11 cellular contexts compared by ENCODE assay signal in the genomic region with DNA sequence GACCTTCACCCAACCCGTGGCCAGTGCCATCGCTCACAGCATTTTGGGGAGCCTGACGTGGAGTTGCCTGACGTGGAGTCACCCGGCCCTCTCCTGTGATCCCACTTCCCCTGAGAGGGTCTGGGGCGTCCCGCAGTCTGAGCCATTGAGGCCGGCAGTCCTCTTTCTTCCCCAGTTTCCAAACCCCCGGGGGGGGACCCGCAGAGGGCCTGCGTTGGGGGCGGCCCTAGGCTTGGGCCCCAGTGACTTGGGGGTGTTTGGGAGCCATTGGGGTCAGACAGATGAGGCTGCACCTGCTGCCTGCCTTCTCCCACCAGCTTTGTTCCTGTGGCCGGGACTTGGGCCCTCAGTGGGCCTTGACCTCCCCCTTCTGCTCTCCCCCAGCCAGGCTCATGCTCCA. TPM values are rescaled to one million over a fixed set of nuclear protein-coding genes. Genes with fewer than 3 reads are reported as not detected.
DNase-seq lines count a peak whose midpoint lies in the region; ATAC-seq and TF ChIP-seq lines count a peak whose summit lies in the region.
"Had no signal": no experiment of that assay in that cellular context is flagged by ENCODE, and none has a peak within 500 bp of the region (broad histone marks: within the 10 kb centered on the region; RNA-seq: fewer than 3 reads in every experiment).

No MANE protein-coding gene starts in this region.

- H3K4me2 ChIP-seq in IMR-90 (ENCODE audit: low read depth, low read length) = peak overlapping the region; percentile 93; the same call in 1 of the 2 replicates

- H4K5ac ChIP-seq in IMR-90 (ENCODE audit: low read depth, low read length) = no peak overlapping the region

- H2BK120ac ChIP-seq in IMR-90 (ENCODE audit: low read depth, low read length) = no peak overlapping the region

- no peak overlapping the region for H3K9ac ChIP-seq in IMR-90 (ENCODE audit: low read depth, low read length)

- peaks cover 5% of the 10 kb centered on the region for H3K36me3 Mint-ChIP-seq in T-helper 2 cell treated with Interferon-gamma antibody and Interleukin-4, amounts not matched to agents 5 μg/mL and 100 μg/mL, for 36 hours (ENCODE audit: low read depth)
- peaks cover 5% of the 10 kb centered on the region for H3K36me3 Mint-ChIP-seq in activated naive CD8-positive, alpha-beta T cell treated with anti-CD3 and anti-CD28 coated beads, Interleukin-2, amount 50 U/mL, for 24 hours (ENCODE audit: low read depth)
- H3K36me3 Mint-ChIP-seq in neural crest cell (ENCODE audit: low read depth) = no peaks in the 10 kb centered on the region

- no peaks in the 10 kb centered on the region for H3K27me3 Mint-ChIP-seq in T-helper 2 cell treated with Interferon-gamma antibody and Interleukin-4, amounts not matched to agents 5 μg/mL and 100 μg/mL, for 36 hours (ENCODE audit: low read depth)
- no peaks in the 10 kb centered on the region for H3K27me3 Mint-ChIP-seq in activated naive CD8-positive, alpha-beta T cell treated with anti-CD3 and anti-CD28 coated beads, Interleukin-2, amount 50 U/mL, for 24 hours
- peaks cover under 1% of the 10 kb centered on the region for H3K27me3 Mint-ChIP-seq in neural crest cell (ENCODE audit: low read depth)

- H2BK15ac ChIP-seq in IMR-90 (ENCODE audit: low read depth, low read length) = no peak overlapping the region

- no TSS peak for BruUV-seq in IMR-90 (replicated peaks; lab: Mats Ljungman, UMichigan)

- H3K27ac ChIP-seq in IMR-90 (ENCODE audit: insufficient read depth, low read length) = no peak overlapping the region
- H3K27ac ChIP-seq: lower lobe of right lung had no signal

- CTCF ChIA-PET in IMR-90 (lab: Yijun Ruan, JAX) = no interaction called here

- 100% methylated on average over 5 of the region's 13 CpGs; no CpG with 5 or more reads in 1 of the 2 experiments for WGBS in IMR-90 (ENCODE audit: extremely low coverage in 2 of 2, insufficient read length in 1 of 2), 2 experiments

- intact Hi-C loops in IMR-90 (cut with micrococcal nuclease) = no loop called here

- H4K20me1 ChIP-seq in IMR-90 (ENCODE audit: insufficient read depth, low read length) = peaks cover 22% of the 10 kb centered on the region

- H3K9me3 Mint-ChIP-seq in T-helper 2 cell treated with Interferon-gamma antibody and Interleukin-4, amounts not matched to agents 5 μg/mL and 100 μg/mL, for 36 hours = no peaks in the 10 kb centered on the region
- no peaks in the 10 kb centered on the region for H3K9me3 Mint-ChIP-seq in activated naive CD8-positive, alpha-beta T cell treated with anti-CD3 and anti-CD28 coated beads, Interleukin-2, amount 50 U/mL, for 24 hours
- no peaks in the 10 kb centered on the region for H3K9me3 Mint-ChIP-seq in neural crest cell

- H3K14ac ChIP-seq in IMR-90 (replicated peaks; ENCODE audit: low read depth, low read length) = no peak overlapping the region

- H3K56ac ChIP-seq in IMR-90 (ENCODE audit: extremely low read depth, insufficient read depth, low read length) = no peak overlapping the region

- H3K4me3 Mint-ChIP-seq in T-helper 2 cell treated with Interferon-gamma antibody and Interleukin-4, amounts not matched to agents 5 μg/mL and 100 μg/mL, for 36 hours = peak overlapping the region; percentile 82
- peak overlapping the region; percentile 76 for H3K4me3 Mint-ChIP-seq in activated naive CD8-positive, alpha-beta T cell treated with anti-CD3 and anti-CD28 coated beads, Interleukin-2, amount 50 U/mL, for 24 hours
- peak overlapping the region; percentile 84 for H3K4me3 Mint-ChIP-seq in neural crest cell

- H3K18ac ChIP-seq in IMR-90 (ENCODE audit: low read depth, low read length) = no peak overlapping the region

- DNase-seq in T-helper 2 cell treated with Interferon-gamma antibody and Interleukin-4, amounts not matched to agents 5 μg/mL and 100 μg/mL, for 36 hours (ENCODE audit: low spot score) = no peak
- DNase-seq in T-helper 2 cell = no peak
- no peak for DNase-seq in IMR-90
- no peak for DNase-seq in activated naive CD8-positive, alpha-beta T cell treated with anti-CD3 and anti-CD28 coated beads, Interleukin-2, amount 50 U/mL, for 24 hours
- no peak for DNase-seq in neural crest cell (ENCODE audit: low read depth, low spot score)
- no peak for DNase-seq in NCI-H187 treated with DMSO at 0.1 percent for 48 hours (lab: John Stamatoyannopoulos, UW)
- no peak for DNase-seq in NCI-H2029 (lab: John Stamatoyannopoulos, UW)
- DNase-seq: activated CD4-positive, CD25-positive, alpha-beta regulatory T cell treated with anti-CD3 and anti-CD28 coated beads, Interleukin-2, amount 50 U/mL, for 72 hours; heart right ventricle; lower lobe of right lung had no signal

- no peak overlapping the region for H2AK5ac ChIP-seq in IMR-90 (ENCODE audit: low read depth, low read length)

- ATAC-seq in IMR-90 (ENCODE audit: low read depth) (no peak), GM18511 (IDR thresholded peaks at IDR 0.05; ENCODE audit: unreplicated experiment) (no peak)
- ATAC-seq in activated naive CD8-positive, alpha-beta T cell treated with anti-CD3 and anti-CD28 coated beads, Interleukin-2, amount 50 U/mL, for 24 hours = no peak

- no peaks in the 10 kb centered on the region for H3K9me3 ChIP-seq in IMR-90 (ENCODE audit: control insufficient read depth, insufficient read depth, low read length)
- H3K9me3 ChIP-seq: heart right ventricle, lower lobe of right lung had no signal

- H3K27ac Mint-ChIP-seq in T-helper 2 cell treated with Interferon-gamma antibody and Interleukin-4, amounts not matched to agents 5 μg/mL and 100 μg/mL, for 36 hours = no peak overlapping the region
- no peak overlapping the region for H3K27ac Mint-ChIP-seq in activated naive CD8-positive, alpha-beta T cell treated with anti-CD3 and anti-CD28 coated beads, Interleukin-2, amount 50 U/mL, for 24 hours
- H3K27ac Mint-ChIP-seq in neural crest cell (ENCODE audit: unreplicated experiment) = no peak overlapping the region

- peaks cover 1% of the 10 kb centered on the region for H3K4me1 Mint-ChIP-seq in T-helper 2 cell treated with Interferon-gamma antibody and Interleukin-4, amounts not matched to agents 5 μg/mL and 100 μg/mL, for 36 hours (ENCODE audit: low read depth)
- peaks cover 6% of the 10 kb centered on the region for H3K4me1 Mint-ChIP-seq in activated naive CD8-positive, alpha-beta T cell treated with anti-CD3 and anti-CD28 coated beads, Interleukin-2, amount 50 U/mL, for 24 hours
- peaks cover 4% of the 10 kb centered on the region for H3K4me1 Mint-ChIP-seq in neural crest cell

- H3K23ac ChIP-seq in IMR-90 (ENCODE audit: low read depth, low read length) = no peak overlapping the region

- H2BK5ac ChIP-seq in IMR-90 (ENCODE audit: low read depth, low read length, poor library complexity, severe bottlenecking) = no peak overlapping the region

- H2AFZ ChIP-seq in IMR-90 (replicated peaks; ENCODE audit: low read length, poor library complexity) = no peak overlapping the region

- peaks cover 0 to 29% of the 10 kb centered on the region in 2 experiments; a peak in 1 of 4 replicates for H3K79me1 ChIP-seq in IMR-90 (ENCODE audit: low read depth in 1 of 2, low read length in 2 of 2)

- TF ChIP-seq RAD21 in IMR-90 (IDR thresholded peaks at IDR 0.05; ENCODE audit: low read length) = no peak

- no peak for TF ChIP-seq CTCF in IMR-90 (conservative IDR thresholded peaks at IDR 0.05; ENCODE audit: low read depth, low read length)
- no peak for TF ChIP-seq CTCF in neural crest cell (conservative IDR thresholded peaks at IDR 0.05)

- TF ChIP-seq POLR2A in IMR-90 (IDR thresholded peaks at IDR 0.05; ENCODE audit: low read depth, low read length) = no peak

- H2BK20ac ChIP-seq in IMR-90 (ENCODE audit: low read depth, low read length) = no peak overlapping the region

- H3K4me3 ChIP-seq in IMR-90 (ENCODE audit: insufficient read depth, low read depth, low read length) = peak overlapping the region; percentile 68; the same call in 1 of the 2 replicates

- POLR2A ChIA-PET in IMR-90 (lab: Charles Lee; ENCODE audit: unreplicated experiment) = no interaction called here

- H3K9me1 ChIP-seq in IMR-90 (ENCODE audit: insufficient read depth, low read length) = peaks cover 6% of the 10 kb centered on the region

- no peaks in the 10 kb centered on the region for H3K27me3 ChIP-seq in IMR-90 (ENCODE audit: control insufficient read depth, insufficient read depth, low read length)
- H3K27me3 ChIP-seq: heart right ventricle had no signal

- peaks cover 6% of the 10 kb centered on the region for H3K4me1 ChIP-seq in IMR-90 (ENCODE audit: control insufficient read depth, insufficient read depth, low read length)

- H4K91ac ChIP-seq in IMR-90 (ENCODE audit: insufficient read depth, low read depth, low read length) = no peak overlapping the region

- in situ Hi-C loops in IMR-90 (cut with MboI; ENCODE audit: low sequenced_read_pairs) = no loop called here

- H2AK9ac ChIP-seq in IMR-90 (replicated peaks; ENCODE audit: low read depth, low read length, poor library complexity) = peak overlapping the region; percentile 55

- H3K36me3 ChIP-seq in IMR-90 (ENCODE audit: control insufficient read depth, insufficient read depth, low read length) = peaks cover 47% of the 10 kb centered on the region

- no peak overlapping the region for H4K8ac ChIP-seq in IMR-90 (ENCODE audit: low read depth in 2 of 2, low read length in 2 of 2)

- dilution Hi-C loops in IMR-90 (cut with HindIII; ENCODE audit: low sequenced_read_pairs, unreplicated experiment) = no loop called here

- no peak overlapping the region for H3K4ac ChIP-seq in IMR-90 (ENCODE audit: low read depth, low read length)

RNA-seq across cellular contexts. Expression of a gene that starts 1.7 kb away (rescaled TPM):
- total RNA-seq in IMR-90 (2012; rRNA removed) (20.0 and 20.3 TPM in 2 replicates), neural crest cell (171 and 189 TPM in 2 replicates)
- polyA plus RNA-seq in IMR-90 (2012; rRNA removed) = 181 and 228 TPM in 2 replicates
- polyA plus RNA-seq in IMR-90 (2012; cell fraction: cytosol; rRNA removed) = 70.1 and 99.5 TPM in 2 replicates
- 1,124 and 3,095 TPM in 2 replicates for polyA plus RNA-seq in IMR-90 (2012; cell fraction: nucleus; rRNA removed; ENCODE audit: low replicate concordance)

RNA-seq across cellular contexts. Expression of a gene that starts 5.8 kb away (rescaled TPM):
- total RNA-seq in IMR-90 (2012; rRNA removed) (0.72 and 0.83 TPM in 2 replicates), neural crest cell (3.0 and 3.1 TPM in 2 replicates)
- 4.1 and 4.8 TPM in 2 replicates for polyA plus RNA-seq in IMR-90 (2012; rRNA removed)
- 4.0 and 5.9 TPM in 2 replicates for polyA plus RNA-seq in IMR-90 (2012; cell fraction: cytosol; rRNA removed)
- polyA plus RNA-seq in IMR-90 (2012; cell fraction: nucleus; rRNA removed; ENCODE audit: low replicate concordance) = 37.4 and 102 TPM in 2 replicates

RNA-seq across cellular contexts. Expression of a gene that starts 10.5 kb away (rescaled TPM):
- total RNA-seq in IMR-90 (2012; rRNA removed) (162 and 183 TPM in 2 replicates), neural crest cell (81.5 and 99.3 TPM in 2 replicates)
- polyA plus RNA-seq in IMR-90 (2012; rRNA removed) = 186 and 195 TPM in 2 replicates
- 197 and 230 TPM in 2 replicates for polyA plus RNA-seq in IMR-90 (2012; cell fraction: cytosol; rRNA removed)
- 258 and 444 TPM in 2 replicates for polyA plus RNA-seq in IMR-90 (2012; cell fraction: nucleus; rRNA removed; ENCODE audit: low replicate concordance)

RNA-seq across cellular contexts. Expression of a gene that starts 14.5 kb away (rescaled TPM):
- total RNA-seq in IMR-90 (2012; rRNA removed) (17.2 and 17.7 TPM in 2 replicates), neural crest cell (60.8 and 64.5 TPM in 2 replicates)
- polyA plus RNA-seq in IMR-90 (2012; rRNA removed) = 62.5 and 72.2 TPM in 2 replicates
- polyA plus RNA-seq in IMR-90 (2012; cell fraction: cytosol; rRNA removed) = 54.7 and 85.9 TPM in 2 replicates
- 54.8 and 132 TPM in 2 replicates for polyA plus RNA-seq in IMR-90 (2012; cell fraction: nucleus; rRNA removed; ENCODE audit: low replicate concordance)

RNA-seq across cellular contexts. Expression of a gene that starts 20.5 kb away (rescaled TPM):
- total RNA-seq in IMR-90 (2012; rRNA removed) (1.4 and 1.7 TPM in 2 replicates), neural crest cell (95.8 and 97.0 TPM in 2 replicates)
- polyA plus RNA-seq in IMR-90 (2012; rRNA removed) = 18.7 and 21.7 TPM in 2 replicates
- 7.5 and 8.1 TPM in 2 replicates for polyA plus RNA-seq in IMR-90 (2012; cell fraction: cytosol; rRNA removed)
- 118 and 402 TPM in 2 replicates for polyA plus RNA-seq in IMR-90 (2012; cell fraction: nucleus; rRNA removed; ENCODE audit: low replicate concordance)
